8 cellular contexts compared by ENCODE assay signal in genomic region chr15:54226455-54226854, GRCh38.
"Had no signal": no experiment of that assay in that cellular context is flagged by ENCODE, and none has a peak within 500 bp of the region (broad histone marks: within the 10 kb centered on the region; RNA-seq: fewer than 3 reads in every experiment).

No MANE protein-coding gene starts in this region.

- FAIRE-seq: G401.6, GM12878, GM12891, GM12892, GM18507, GM19239 had no signal

- ATAC-seq: GM12878 had no signal

- H3K4me3 ChIP-seq: GM12878 had no signal

- DNase-seq: GDM1, GF-D8 had no signal
